Comparison of ENCODE assay signal across 12 cellular contexts in genomic region chr10:124465003-124465776, GRCh38. TPM values are rescaled to one million over a fixed set of nuclear protein-coding genes. Genes with fewer than 3 reads are reported as not detected.
DNase-seq lines count a peak whose midpoint lies in the region; ATAC-seq and TF ChIP-seq lines count a peak whose summit lies in the region.
"Had no signal": no experiment of that assay in that cellular context is flagged by ENCODE, and none has a peak within 500 bp of the region (broad histone marks: within the 10 kb centered on the region; RNA-seq: fewer than 3 reads in every experiment).

No MANE protein-coding gene starts in this region.

- H3K79me2 ChIP-seq in SU-DHL-6 (ENCODE audit: insufficient read depth, low read length), result no peaks in the 10 kb centered on the region

- peak overlapping the region; percentile 35 for H3K27ac ChIP-seq in SU-DHL-6 (ENCODE audit: low read depth, low read length)
- H3K27ac ChIP-seq: A549 had no signal

- peak overlapping the region; percentile 39 for H3K4me2 ChIP-seq in SU-DHL-6 (ENCODE audit: low read depth, low read length, poor library complexity, severe bottlenecking)
- H3K4me2 ChIP-seq: A549 had no signal

- intact Hi-C loops in activated CD4-positive, alpha-beta T cell treated with anti-CD3 and anti-CD28 coated beads, Interleukin-2, amount 10 ng/mL, durations not matched to agents 24 days and 14 days (cut with micrococcal nuclease), result no loop called here

- H2AFZ ChIP-seq in SU-DHL-6 (ENCODE audit: low read depth, low read length, severe bottlenecking), result no peak overlapping the region

- H3K27ac Mint-ChIP-seq in activated CD4-positive, alpha-beta T cell treated with anti-CD3 and anti-CD28 coated beads, Interleukin-2, amount 10 ng/mL, durations not matched to agents 24 days and 14 days, result peak overlapping the region; percentile 39
- H3K27ac Mint-ChIP-seq in nephron progenitor cell, result peak overlapping the region; percentile 18

- peaks cover 24% of the 10 kb centered on the region for H3K4me1 Mint-ChIP-seq in activated CD4-positive, alpha-beta T cell treated with anti-CD3 and anti-CD28 coated beads, Interleukin-2, amount 10 ng/mL, durations not matched to agents 24 days and 14 days
- H3K4me1 Mint-ChIP-seq in nephron progenitor cell, result peaks cover 38% of the 10 kb centered on the region

- H3K36me3 ChIP-seq in SU-DHL-6 (ENCODE audit: low read length), result no peaks in the 10 kb centered on the region
- no peaks in the 10 kb centered on the region for H3K36me3 ChIP-seq in MG63

- no peaks in the 10 kb centered on the region for H3K27me3 Mint-ChIP-seq in activated CD4-positive, alpha-beta T cell treated with anti-CD3 and anti-CD28 coated beads, Interleukin-2, amount 10 ng/mL, durations not matched to agents 24 days and 14 days
- H3K27me3 Mint-ChIP-seq in nephron progenitor cell (ENCODE audit: low read depth, poor library complexity), result peaks cover 11% of the 10 kb centered on the region
- H3K27me3 Mint-ChIP-seq: brain had no signal

- H3K4me3 ChIP-seq in SU-DHL-6 (ENCODE audit: insufficient read depth, low read length, poor library complexity, severe bottlenecking) (no peak overlapping the region), MG63 (no peak overlapping the region)
- H3K4me3 ChIP-seq: A549 had no signal

- peaks cover 5% of the 10 kb centered on the region; the same call in 1 of the 2 replicates for H3F3A ChIP-seq in SU-DHL-6 (ENCODE audit: insufficient read depth)

- H3K9me2 ChIP-seq in SU-DHL-6 (replicated peaks; ENCODE audit: insufficient read depth, low read length), result no peaks in the 10 kb centered on the region

- H3K9me3 ChIP-seq in SU-DHL-6 (ENCODE audit: insufficient read depth, low read length) (no peaks in the 10 kb centered on the region), MG63 (no peaks in the 10 kb centered on the region)
- H3K9me3 ChIP-seq: A549 had no signal

- peak; percentile 35 for ATAC-seq in HG02981 (IDR thresholded peaks at IDR 0.05; ENCODE audit: unreplicated experiment)
- no peak for ATAC-seq in HG03097 (IDR thresholded peaks at IDR 0.05; ENCODE audit: low FRiP score, unreplicated experiment)
- ATAC-seq: A549 had no signal

- peak overlapping the region; percentile 37 for H3K4me3 Mint-ChIP-seq in activated CD4-positive, alpha-beta T cell treated with anti-CD3 and anti-CD28 coated beads, Interleukin-2, amount 10 ng/mL, durations not matched to agents 24 days and 14 days
- no peak overlapping the region for H3K4me3 Mint-ChIP-seq in nephron progenitor cell

- no peaks in the 10 kb centered on the region for H3K27me3 ChIP-seq in SU-DHL-6 (ENCODE audit: low read length)
- H3K27me3 ChIP-seq in MG63, result no peaks in the 10 kb centered on the region

- no peak for DNase-seq in activated CD4-positive, alpha-beta T cell treated with anti-CD3 and anti-CD28 coated beads, Interleukin-2, amount 10 ng/mL, durations not matched to agents 24 days and 14 days
- DNase-seq in activated CD4-positive, alpha-beta T cell treated with anti-CD3 and anti-CD28 coated beads, Interleukin-2, amount 50 U/mL, for 4 hours, result no peak
- DNase-seq in nephron progenitor cell (no peak), MG63 (no peak), inferior parietal cortex (ENCODE audit: extremely low spot score) (no peak)
- DNase-seq: hippocampal formation had no signal

- H3K36me3 Mint-ChIP-seq in activated CD4-positive, alpha-beta T cell treated with anti-CD3 and anti-CD28 coated beads, Interleukin-2, amount 10 ng/mL, durations not matched to agents 24 days and 14 days (ENCODE audit: low read depth), result peaks cover 2% of the 10 kb centered on the region
- no peaks in the 10 kb centered on the region for H3K36me3 Mint-ChIP-seq in nephron progenitor cell (ENCODE audit: low read depth)
- H3K36me3 Mint-ChIP-seq: brain had no signal

- H3K9ac ChIP-seq in SU-DHL-6 (ENCODE audit: low read length), result peak overlapping the region; percentile 5; the same call in 1 of the 2 replicates

- H4K20me1 ChIP-seq in SU-DHL-6 (ENCODE audit: low read depth, low read length), result no peaks in the 10 kb centered on the region

- TF ChIP-seq CTCF in SU-DHL-6 (IDR thresholded peaks at IDR 0.05; ENCODE audit: insufficient read depth, low read length, poor library complexity, severe bottlenecking) (no peak), nephron progenitor cell (IDR thresholded peaks at IDR 0.05) (no peak)

- H3K9me3 Mint-ChIP-seq in activated CD4-positive, alpha-beta T cell treated with anti-CD3 and anti-CD28 coated beads, Interleukin-2, amount 10 ng/mL, durations not matched to agents 24 days and 14 days, result peaks cover 4% of the 10 kb centered on the region
- no peaks in the 10 kb centered on the region for H3K9me3 Mint-ChIP-seq in nephron progenitor cell

RNA-seq across cellular contexts. Expression of gene LHPP, which starts 3.6 kb away (rescaled TPM):
- total RNA-seq in activated CD4-positive, alpha-beta T cell treated with anti-CD3 and anti-CD28 coated beads, Interleukin-2, amount 10 ng/mL, durations not matched to agents 24 days and 14 days, result 8.1 and 8.6 TPM in 2 replicates
- total RNA-seq in MG63 (2014; rRNA removed; shearing (Covaris generic); ENCODE audit: low replicate concordance), result 4.8 and 17.0 TPM in 2 replicates

RNA-seq across cellular contexts. Expression of gene NKX1-2, which starts 15.4 kb away (rescaled TPM):
- not detected in 2 replicates for total RNA-seq in activated CD4-positive, alpha-beta T cell treated with anti-CD3 and anti-CD28 coated beads, Interleukin-2, amount 10 ng/mL, durations not matched to agents 24 days and 14 days
- total RNA-seq in MG63 (2014; rRNA removed; shearing (Covaris generic); ENCODE audit: low replicate concordance), result 0.36 TPM in 1 of 2 replicates, not detected in the other
- total RNA-seq: pulmonary artery endothelial cell had no signal

RNA-seq across cellular contexts. Expression of gene OAT, which starts 46.5 kb away (rescaled TPM):
- 40.2 and 41.0 TPM in 2 replicates for total RNA-seq in activated CD4-positive, alpha-beta T cell treated with anti-CD3 and anti-CD28 coated beads, Interleukin-2, amount 10 ng/mL, durations not matched to agents 24 days and 14 days
- total RNA-seq in MG63 (2014; rRNA removed; shearing (Covaris generic); ENCODE audit: low replicate concordance), result 223 and 278 TPM in 2 replicates
